10 cellular contexts compared by ENCODE assay signal in genomic region chr6:57324538-57324937, GRCh38. TPM values are rescaled to one million over a fixed set of nuclear protein-coding genes. Genes with fewer than 3 reads are reported as not detected.
DNase-seq lines count a peak whose midpoint lies in the region; ATAC-seq and TF ChIP-seq lines count a peak whose summit lies in the region.
"Had no signal": no experiment of that assay in that cellular context is flagged by ENCODE, and none has a peak within 500 bp of the region (broad histone marks: within the 10 kb centered on the region; RNA-seq: fewer than 3 reads in every experiment).

No MANE protein-coding gene starts in this region.

- no peaks in the 10 kb centered on the region for H3K27me3 Mint-ChIP-seq in activated T-helper 17 cell treated with anti-CD3 and anti-CD28 coated beads, Interleukin-2, amount 50 U/mL, for 72 hours
- H3K27me3 Mint-ChIP-seq: CD8-positive, alpha-beta memory T cell; naive thymus-derived CD8-positive, alpha-beta T cell had no signal

- H3K9me3 Mint-ChIP-seq in activated T-helper 17 cell treated with anti-CD3 and anti-CD28 coated beads, Interleukin-2, amount 50 U/mL, for 72 hours, result peaks cover 6% of the 10 kb centered on the region

- DNase-seq in NCI-H1092 treated with DMSO at 0.1 percent for 48 hours (lab: John Stamatoyannopoulos, UW), result peak; percentile 9
- no peak for DNase-seq in NCI-H1092 (lab: John Stamatoyannopoulos, UW)
- peak; percentile 26 for DNase-seq in NCI-H1694 treated with DMSO at 0.1 percent for 48 hours (lab: John Stamatoyannopoulos, UW)
- peak; percentile 46 for DNase-seq in choroid plexus epithelial cell (ENCODE audit: low read depth)
- DNase-seq in retinal pigment epithelial cell (ENCODE audit: low read depth), result no peak
- no peak for DNase-seq in OCI-M2 (lab: John Stamatoyannopoulos, UW; ENCODE audit: unreplicated experiment)

- peaks cover 98% of the 10 kb centered on the region for H3K36me3 Mint-ChIP-seq in activated T-helper 17 cell treated with anti-CD3 and anti-CD28 coated beads, Interleukin-2, amount 50 U/mL, for 72 hours (ENCODE audit: low read depth)

- ATAC-seq in HG03442 (IDR thresholded peaks at IDR 0.05; ENCODE audit: unreplicated experiment), result no peak
- no peak for ATAC-seq in activated T-helper 17 cell treated with anti-CD3 and anti-CD28 coated beads, Interleukin-2, amount 50 U/mL, for 72 hours (replicated peaks)
- ATAC-seq: naive thymus-derived CD8-positive, alpha-beta T cell had no signal

- H3K4me3 ChIP-seq in choroid plexus epithelial cell (ENCODE audit: low read depth, low read length) (no peak overlapping the region), retinal pigment epithelial cell (ENCODE audit: low read length) (no peak overlapping the region)

- no peak overlapping the region for H3K4me3 Mint-ChIP-seq in activated T-helper 17 cell treated with anti-CD3 and anti-CD28 coated beads, Interleukin-2, amount 50 U/mL, for 72 hours
- H3K4me3 Mint-ChIP-seq: CD8-positive, alpha-beta memory T cell; naive thymus-derived CD8-positive, alpha-beta T cell had no signal

- TF ChIP-seq CTCF in choroid plexus epithelial cell (conservative IDR thresholded peaks at IDR 0.05; ENCODE audit: low read depth, low read length), result peak; percentile 46
- peak; percentile 34 for TF ChIP-seq CTCF in retinal pigment epithelial cell (conservative IDR thresholded peaks at IDR 0.05; ENCODE audit: low read depth, low read length)

- H3K4me1 Mint-ChIP-seq in activated T-helper 17 cell treated with anti-CD3 and anti-CD28 coated beads, Interleukin-2, amount 50 U/mL, for 72 hours, result peaks cover 31% of the 10 kb centered on the region

- H3K27ac Mint-ChIP-seq in activated T-helper 17 cell treated with anti-CD3 and anti-CD28 coated beads, Interleukin-2, amount 50 U/mL, for 72 hours, result no peak overlapping the region

RNA-seq across cellular contexts. Expression of gene PRIM2, which starts 7.1 kb away (rescaled TPM):
- 10 to 100 TPM; 42.7 to 49.1 TPM for total RNA-seq in activated T-helper 17 cell treated with anti-CD3 and anti-CD28 coated beads, Interleukin-2, amount 50 U/mL, for 72 hours

Comparison
In these comparisons a context has a peak if more than half of its experiments do, and no peak if none do; other contexts are left out.
1. DNase-seq: peak in NCI-H1092 treated with DMSO at 0.1 percent for 48 hours (single experiment), NCI-H1694 treated with DMSO at 0.1 percent for 48 hours (single experiment) and choroid plexus epithelial cell (single experiment); none in NCI-H1092 (single experiment), retinal pigment epithelial cell (single experiment) and OCI-M2 (single experiment).